20 cellular contexts compared by ENCODE assay signal in genomic region chr20:38969708-38970107, GRCh38. TPM values are rescaled to one million over a fixed set of nuclear protein-coding genes. Genes with fewer than 3 reads are reported as not detected.
DNase-seq lines count a peak whose midpoint lies in the region; ATAC-seq and TF ChIP-seq lines count a peak whose summit lies in the region.
"Had no signal": no experiment of that assay in that cellular context is flagged by ENCODE, and none has a peak within 500 bp of the region (broad histone marks: within the 10 kb centered on the region; RNA-seq: fewer than 3 reads in every experiment).

No MANE protein-coding gene starts in this region.

- H4K91ac ChIP-seq in mesenchymal stem cell (ENCODE audit: low read length), result no peak overlapping the region

- CTCF ChIA-PET in OCI-LY7 (lab: Charles Lee; ENCODE audit: unreplicated experiment), result interaction anchor here (0.6 kb wide), 1 partner anchor 80 kb away, joined by 3 read pairs; no protein-coding TSS in a partner anchor

- H3K23ac ChIP-seq in mesenchymal stem cell (ENCODE audit: low read length in 2 of 2), result no peak overlapping the region

- H3K4me1 ChIP-seq in ACC112 (ENCODE audit: control insufficient read depth, insufficient read depth, low read length, unreplicated experiment), result peaks cover 29% of the 10 kb centered on the region
- peaks cover 39% of the 10 kb centered on the region for H3K4me1 ChIP-seq in RWPE2 (ENCODE audit: insufficient read depth, poor library complexity, severe bottlenecking)
- peaks cover 16% of the 10 kb centered on the region for H3K4me1 ChIP-seq in fibroblast of lung (ENCODE audit: control insufficient read depth, extremely low read depth, insufficient read depth, low read length)
- peaks cover 4% of the 10 kb centered on the region for H3K4me1 ChIP-seq in mesenchymal stem cell (ENCODE audit: control insufficient read depth, insufficient read depth, low read depth, low read length)
- H3K4me1 ChIP-seq in OCI-LY7 (ENCODE audit: insufficient read depth, low read length, poor library complexity, severe bottlenecking), result no peaks in the 10 kb centered on the region

- BruUV-seq in OCI-LY7 (replicated peaks; lab: Mats Ljungman, UMichigan), result no TSS peak

- H3K79me2 ChIP-seq in ACC112 (ENCODE audit: control insufficient read depth, insufficient read depth, low read length, unreplicated experiment) (peaks cover 35% of the 10 kb centered on the region), fibroblast of lung (ENCODE audit: control insufficient read depth, insufficient read depth, low read length) (peaks cover 13% of the 10 kb centered on the region), OCI-LY7 (ENCODE audit: insufficient read depth, low read depth, low read length) (0 out of 2 replicates have a peak, but pooled peaks cover 7% of the 10 kb centered on the region)

- H3K9ac ChIP-seq in fibroblast of lung (ENCODE audit: insufficient read depth, low read length) (no peak overlapping the region), mesenchymal stem cell (ENCODE audit: low read length) (peak overlapping the region; percentile 67)

- H3K27me3 ChIP-seq in ACC112 (ENCODE audit: insufficient read depth, low read length), result no peaks in the 10 kb centered on the region
- no peaks in the 10 kb centered on the region for H3K27me3 ChIP-seq in RWPE2 (ENCODE audit: insufficient read depth, poor library complexity, severe bottlenecking)
- H3K27me3 ChIP-seq in fibroblast of lung (ENCODE audit: control insufficient read depth, insufficient read depth, low read length), result no peaks in the 10 kb centered on the region
- H3K27me3 ChIP-seq in mesenchymal stem cell (ENCODE audit: control insufficient read depth in 1 of 2, insufficient read depth in 1 of 2, low read length in 2 of 2), result no peaks in the 10 kb centered on the region

- POLR2A ChIA-PET in OCI-LY7 (lab: Charles Lee), result no interaction called here

- TF ChIP-seq CTCF in RWPE2 (IDR thresholded peaks at IDR 0.05; ENCODE audit: poor library complexity, severe bottlenecking) (no peak), fibroblast of lung (conservative IDR thresholded peaks at IDR 0.05 in 1 of 2, IDR thresholded peaks at IDR 0.05 in 1 of 2; ENCODE audit: low read depth in 1 of 2, low read length in 2 of 2) (no peak), OCI-LY7 (conservative IDR thresholded peaks at IDR 0.05; ENCODE audit: low read length) (no peak)

- H3K9me2 ChIP-seq in OCI-LY7 (ENCODE audit: insufficient read depth, low read length), result no peaks in the 10 kb centered on the region

- H2AK5ac ChIP-seq in mesenchymal stem cell (ENCODE audit: low read length, severe bottlenecking), result no peak overlapping the region

- H3K4me2 ChIP-seq in fibroblast of lung (ENCODE audit: extremely low read depth, insufficient read depth, low read length), result no peak overlapping the region
- no peak overlapping the region for H3K4me2 ChIP-seq in mesenchymal stem cell (ENCODE audit: low read length, poor library complexity, severe bottlenecking)
- H3K4me2 ChIP-seq in OCI-LY7 (ENCODE audit: low read length), result no peak overlapping the region

- intact Hi-C loops in OCI-LY7 (cut with micrococcal nuclease; ENCODE audit: unreplicated experiment), result loop anchor here (10.0 kb wide), 1 partner anchor 525 kb away; no protein-coding TSS in a partner anchor

- no peak overlapping the region for H2BK15ac ChIP-seq in mesenchymal stem cell (ENCODE audit: low read depth, poor library complexity, severe bottlenecking)

- ATAC-seq in RWPE2 (ENCODE audit: low read depth), result peak; percentile 24
- ATAC-seq in GM19035 (IDR thresholded peaks at IDR 0.05; ENCODE audit: unreplicated experiment), result no peak
- ATAC-seq: GM12878 had no signal

- no peak overlapping the region for H3K14ac ChIP-seq in mesenchymal stem cell (ENCODE audit: low read length in 2 of 2)

- no peak overlapping the region for H2BK12ac ChIP-seq in mesenchymal stem cell (ENCODE audit: low read length in 2 of 2)

- H4K20me1 ChIP-seq in fibroblast of lung (ENCODE audit: control insufficient read depth, extremely low read depth, insufficient read depth, low read length), result no peaks in the 10 kb centered on the region
- peaks cover 4% of the 10 kb centered on the region; the same call in 1 of the 2 replicates for H4K20me1 ChIP-seq in OCI-LY7 (ENCODE audit: insufficient read depth, low read length)

- H3K27ac ChIP-seq in ACC112 (ENCODE audit: low read depth, low read length), result peak overlapping the region; percentile 82
- peak overlapping the region; percentile 34 for H3K27ac ChIP-seq in RWPE2 (ENCODE audit: poor library complexity, severe bottlenecking)
- peak overlapping the region; percentile 42 for H3K27ac ChIP-seq in fibroblast of lung (ENCODE audit: insufficient read depth, low read length)
- H3K27ac ChIP-seq in mesenchymal stem cell (ENCODE audit: low read length, poor library complexity, severe bottlenecking), result peak overlapping the region; percentile 63
- H3K27ac ChIP-seq in OCI-LY7 (ENCODE audit: low read depth, low read length, poor library complexity, severe bottlenecking), result no peak overlapping the region

- H2AFZ ChIP-seq in ACC112 (ENCODE audit: low read length, unreplicated experiment) (no peak overlapping the region), fibroblast of lung (ENCODE audit: low read length) (no peak overlapping the region), mesenchymal stem cell (ENCODE audit: low read depth, low read length) (no peak overlapping the region), OCI-LY7 (ENCODE audit: low read length) (no peak overlapping the region)

- H4K8ac ChIP-seq in mesenchymal stem cell (ENCODE audit: low read length), result no peak overlapping the region

- DNase-seq in RWPE2 (ENCODE audit: low spot score) (no peak), fibroblast of lung (ENCODE audit: low read depth in 2 of 2) (no peak), mesenchymal stem cell (no peak), OCI-LY7 (ENCODE audit: low spot score) (no peak), NCI-H2196 (lab: John Stamatoyannopoulos, UW; ENCODE audit: unreplicated experiment) (no peak), ecto neural progenitor cell (ENCODE audit: low spot score) (no peak)
- DNase-seq: activated gamma-delta T cell treated with Interleukin-2 at 50 U/mL for 16 hours; amygdala; CD8-positive, alpha-beta memory T cell; erythroblast; Kasumi-1; kidney; NCI-H2171 treated with DMSO at 0.1 percent for 48 hours; posterior cingulate gyrus; SHP77 treated with DMSO at 0.1 percent for 48 hours; stimulated activated CD4-positive, alpha-beta T cell treated with anti-CD3 and anti-CD28 coated beads, Interleukin-12 subunit alpha, Interleukin-12 subunit beta, amount 100 ng/mL, for 4 hours; stimulated activated naive CD4-positive, alpha-beta T cell treated with Interleukin-2 at 50 U/mL for 16 hours had no signal

- H3K79me1 ChIP-seq in mesenchymal stem cell (replicated peaks; ENCODE audit: low read length, poor library complexity, severe bottlenecking), result peaks cover 27% of the 10 kb centered on the region

- no peak overlapping the region for H2BK120ac ChIP-seq in mesenchymal stem cell (ENCODE audit: low read depth, low read length)

- H3K4me3 ChIP-seq in ACC112 (ENCODE audit: low read depth, low read length), result no peak overlapping the region
- no peak overlapping the region for H3K4me3 ChIP-seq in RWPE2 (ENCODE audit: severe bottlenecking)
- H3K4me3 ChIP-seq in fibroblast of lung (replicated peaks in 1 of 4; ENCODE audit: control extremely low read depth in 1 of 4, insufficient read depth in 1 of 4, low read depth in 3 of 4, low read length in 4 of 4), result no peak overlapping the region
- no peak overlapping the region for H3K4me3 ChIP-seq in mesenchymal stem cell (ENCODE audit: insufficient read depth in 1 of 2, low read depth in 1 of 2, low read length in 2 of 2)
- no peak overlapping the region for H3K4me3 ChIP-seq in OCI-LY7 (ENCODE audit: low read depth, low read length, poor library complexity, severe bottlenecking)
- H3K4me3 ChIP-seq: GM12878 had no signal

- no peak overlapping the region for H3K4ac ChIP-seq in mesenchymal stem cell (ENCODE audit: low read depth in 1 of 2, low read length in 2 of 2)

- no peaks in the 10 kb centered on the region for H3K36me3 ChIP-seq in ACC112 (ENCODE audit: insufficient read depth, low read length)
- peaks cover 70% of the 10 kb centered on the region for H3K36me3 ChIP-seq in RWPE2 (ENCODE audit: low read depth)
- no peaks in the 10 kb centered on the region for H3K36me3 ChIP-seq in fibroblast of lung (ENCODE audit: control insufficient read depth, insufficient read depth, low read length)
- peaks cover 7 to 44% of the 10 kb centered on the region in 2 experiments for H3K36me3 ChIP-seq in mesenchymal stem cell (ENCODE audit: control insufficient read depth in 1 of 2, insufficient read depth in 2 of 2, low read depth in 1 of 2, low read length in 2 of 2)
- H3K36me3 ChIP-seq in OCI-LY7 (ENCODE audit: insufficient read depth, low read length), result peaks cover 71% of the 10 kb centered on the region

- H3K18ac ChIP-seq in mesenchymal stem cell (ENCODE audit: low read depth in 1 of 2, low read length in 2 of 2), result no peak overlapping the region

- WGBS in mesenchymal stem cell, result 76% methylated on average over 3 of the region's 4 CpGs

- no peak overlapping the region for H2BK5ac ChIP-seq in mesenchymal stem cell (ENCODE audit: low read depth, low read length, poor library complexity, severe bottlenecking)

- H3K9me3 ChIP-seq in RWPE2 (ENCODE audit: severe bottlenecking), result no peaks in the 10 kb centered on the region
- H3K9me3 ChIP-seq in fibroblast of lung (ENCODE audit: control insufficient read depth, insufficient read depth, low read depth, low read length), result no peaks in the 10 kb centered on the region
- H3K9me3 ChIP-seq in mesenchymal stem cell (ENCODE audit: control insufficient read depth, low read length), result no peaks in the 10 kb centered on the region
- no peaks in the 10 kb centered on the region for H3K9me3 ChIP-seq in OCI-LY7 (ENCODE audit: low read length)

RNA-seq across cellular contexts. Expression of gene DHX35, which starts 7.6 kb away (rescaled TPM):
- 11.4 and 11.8 TPM in 2 replicates for total RNA-seq in fibroblast of lung
- 9.6 and 12.1 TPM in 2 replicates for polyA plus RNA-seq in fibroblast of lung
- 4.5 and 5.0 TPM in 2 replicates for polyA plus RNA-seq in fibroblast of lung (2012)
- 8.2 and 9.3 TPM in 2 replicates for polyA minus RNA-seq in fibroblast of lung (ENCODE audit: low replicate concordance)
- polyA plus RNA-seq in mesenchymal stem cell (2013, experiment 1 of 2), result 5.0 TPM
- 4.3 TPM for polyA plus RNA-seq in mesenchymal stem cell (2013, experiment 2 of 2)
- 13.7 and 15.6 TPM in 2 replicates for total RNA-seq in OCI-LY7 (2014; rRNA removed; shearing (Covaris generic))
- total RNA-seq in OCI-LY7 (2022), result 13.0 and 13.9 TPM in 2 replicates

RNA-seq across cellular contexts. Expression of gene FAM83D, which starts 43.5 kb away (rescaled TPM):
- total RNA-seq in fibroblast of lung (15.2 and 21.3 TPM in 2 replicates), OCI-LY7 (2022) (32.6 and 32.9 TPM in 2 replicates)
- 34.5 and 45.5 TPM in 2 replicates for polyA plus RNA-seq in fibroblast of lung
- 17.5 and 25.6 TPM in 2 replicates for polyA plus RNA-seq in fibroblast of lung (2012)
- 21.0 and 22.0 TPM in 2 replicates for polyA minus RNA-seq in fibroblast of lung (ENCODE audit: low replicate concordance)
- polyA plus RNA-seq in mesenchymal stem cell (2013, experiment 1 of 2), result 2.8 TPM
- polyA plus RNA-seq in mesenchymal stem cell (2013, experiment 2 of 2), result 2.8 TPM
- total RNA-seq in OCI-LY7 (2014; rRNA removed; shearing (Covaris generic)), result 33.2 and 48.2 TPM in 2 replicates
